In the genomic region with DNA sequence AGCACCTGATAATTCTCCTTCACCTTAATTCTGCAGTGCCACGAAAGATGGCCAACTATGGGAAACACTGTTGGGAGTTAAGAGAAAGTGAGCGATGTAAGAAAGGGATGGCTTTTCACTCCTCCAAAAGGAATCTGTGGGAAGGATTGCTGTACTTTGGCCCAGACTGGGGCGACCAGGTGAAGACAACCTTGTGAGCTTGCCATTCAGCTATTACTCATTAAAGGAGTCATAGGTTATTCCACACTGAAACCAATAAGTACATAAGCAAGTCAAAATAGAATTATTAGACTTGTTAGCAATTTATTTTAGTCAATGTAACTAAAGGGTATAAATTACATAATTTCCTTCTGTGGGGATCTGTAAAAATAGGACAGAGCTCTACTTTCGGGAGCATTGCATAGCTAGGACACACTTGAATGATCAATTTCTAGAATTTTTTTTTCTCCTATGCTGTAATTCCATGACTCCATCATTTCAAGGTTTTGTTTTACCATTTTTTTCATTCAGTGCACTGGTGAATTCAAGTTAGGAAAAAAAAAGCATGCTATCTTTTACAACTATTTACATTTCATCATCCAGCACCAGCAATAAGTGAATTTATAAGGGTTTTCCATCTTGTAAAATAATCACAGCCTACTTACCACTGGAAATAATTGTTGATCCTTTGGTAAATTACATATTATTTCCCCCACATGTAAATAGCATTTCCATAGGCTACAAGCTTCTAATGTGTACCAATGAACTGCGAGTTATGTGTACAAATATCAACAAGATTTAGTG, we compare ENCODE assay signal across 18 cellular contexts.
"Had no signal": no experiment of that assay in that cellular context is flagged by ENCODE, and none has a peak within 500 bp of the region (broad histone marks: within the 10 kb centered on the region; RNA-seq: fewer than 3 reads in every experiment).

No MANE protein-coding gene starts in this region.

- H3K27me3 ChIP-seq: cardiac muscle cell, ovary, upper lobe of left lung had no signal

- DNase-seq: activated B cell treated with CpG ODN at 0.5 μM for 24 hours; activated CD4-positive, alpha-beta memory T cell treated with anti-CD3 and anti-CD28 coated beads, Interleukin-2, amount 10 ng/mL, durations not matched to agents 7 days and 5 days; activated CD4-positive, alpha-beta T cell treated with anti-CD3 and anti-CD28 coated beads for 4 hours; activated gamma-delta T cell; activated naive CD4-positive, alpha-beta T cell treated with anti-CD3 and anti-CD28 coated beads, Interleukin-2, amount 50 U/mL, for 16 hours; activated naive CD8-positive, alpha-beta T cell treated with anti-CD3 and anti-CD28 coated beads, Interleukin-2, amount 50 U/mL, for 24 hours; foreskin fibroblast; left ventricle myocardium superior; ovary; psoas muscle; right cardiac atrium; stimulated activated CD4-positive, alpha-beta T cell treated with anti-CD3 and anti-CD28 coated beads, Interleukin-12 subunit alpha, Interleukin-12 subunit beta, amount 100 ng/mL, for 4 hours; stimulated activated CD4-positive, alpha-beta T cell treated with anti-CD3 and anti-CD28 coated beads, Interleukin-4, amount 100 ng/mL, for 4 hours; stimulated activated naive CD8-positive, alpha-beta T cell treated with anti-CD3 and anti-CD28 coated beads, Interleukin-15, Interleukin-2, amounts not matched to agents 100 U/mL and 50 U/mL, for 24 hours; T1000; upper lobe of left lung had no signal

- H3K9me3 ChIP-seq: neutrophil, ovary, psoas muscle, upper lobe of left lung had no signal

- H3K27ac ChIP-seq: cardiac muscle cell, neutrophil, ovary, psoas muscle, upper lobe of left lung had no signal

- H3K36me3 ChIP-seq: cardiac muscle cell, neutrophil, ovary, upper lobe of left lung had no signal

- ATAC-seq: activated naive CD8-positive, alpha-beta T cell treated with anti-CD3 and anti-CD28 coated beads, Interleukin-2, amount 50 U/mL, for 24 hours; left ventricle myocardium superior; psoas muscle; right cardiac atrium; stimulated activated naive CD8-positive, alpha-beta T cell treated with anti-CD3 and anti-CD28 coated beads, Interleukin-15, Interleukin-2, amounts not matched to agents 100 U/mL and 50 U/mL, for 24 hours had no signal

- H3K4me3 ChIP-seq: cardiac muscle cell, ovary, psoas muscle, upper lobe of left lung had no signal
